38 cellular contexts compared by ENCODE assay signal in the genomic region with DNA sequence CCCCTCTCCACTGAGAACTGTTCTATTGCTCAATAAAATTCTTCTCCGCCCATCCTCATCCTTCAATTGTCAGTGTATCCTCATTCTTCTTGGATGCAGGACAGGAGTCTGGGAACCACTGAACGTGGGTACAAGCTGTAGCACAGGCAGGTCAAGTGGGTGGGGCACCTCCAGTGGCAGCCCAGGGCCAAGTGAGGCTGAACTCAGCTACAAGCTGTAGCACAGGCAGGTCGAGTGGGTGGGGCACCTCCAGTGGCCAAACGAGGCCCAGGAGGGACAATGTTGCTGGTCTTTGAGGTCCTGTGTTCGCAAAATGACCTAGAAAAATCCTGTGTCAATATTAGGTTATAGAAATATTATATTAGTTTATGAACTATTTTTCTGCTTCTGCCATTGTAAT.
"Had no signal": no experiment of that assay in that cellular context is flagged by ENCODE, and none has a peak within 500 bp of the region (broad histone marks: within the 10 kb centered on the region; RNA-seq: fewer than 3 reads in every experiment).

No MANE protein-coding gene starts in this region.

- H3K36me3 Mint-ChIP-seq: activated CD8-positive, alpha-beta memory T cell treated with anti-CD3 and anti-CD28 coated beads, Interleukin-2, amount 10 ng/mL, durations not matched to agents 7 days and 5 days; activated naive CD4-positive, alpha-beta T cell treated with anti-CD3 and anti-CD28 coated beads, Interleukin-2, amount 10 ng/mL, durations not matched to agents 7 days and 5 days; activated naive CD4-positive, alpha-beta T cell treated with anti-CD3 and anti-CD28 coated beads, Interleukin-2, amount 50 U/mL, for 24 hours; activated naive CD8-positive, alpha-beta T cell; activated naive CD8-positive, alpha-beta T cell treated with anti-CD3 and anti-CD28 coated beads, Interleukin-2, amount 10 ng/mL, durations not matched to agents 7 days and 5 days had no signal

- H3K27ac ChIP-seq: ascending aorta, cardiac muscle cell, WERI-Rb-1 had no signal

- DNase-seq: activated CD4-positive, alpha-beta memory T cell treated with anti-CD3 and anti-CD28 coated beads, Interleukin-2, amount 10 ng/mL, durations not matched to agents 7 days and 5 days; activated CD4-positive, alpha-beta T cell treated with anti-CD3 and anti-CD28 coated beads for 1 hour; activated CD4-positive, alpha-beta T cell treated with anti-CD3 and anti-CD28 coated beads for 36 hours; activated CD4-positive, alpha-beta T cell treated with anti-CD3 and anti-CD28 coated beads for 48 hours; activated CD4-positive, alpha-beta T cell treated with anti-CD3 and anti-CD28 coated beads, Interleukin-2, amount 10 ng/mL, durations not matched to agents 7 days and 5 days; activated CD4-positive, alpha-beta T cell treated with anti-CD3 and anti-CD28 coated beads, Interleukin-2, amount 50 U/mL, for 48 hours; activated CD4-positive, CD25-positive, alpha-beta regulatory T cell; activated CD8-positive, alpha-beta memory T cell treated with anti-CD3 and anti-CD28 coated beads for 24 hours; activated CD8-positive, alpha-beta memory T cell treated with anti-CD3 and anti-CD28 coated beads, Interleukin-2, amount 10 ng/mL, durations not matched to agents 7 days and 5 days; activated CD8-positive, alpha-beta memory T cell treated with anti-CD3 and anti-CD28 coated beads, Interleukin-2, amount 50 U/mL, for 48 hours; activated CD8-positive, alpha-beta T cell treated with anti-CD3 and anti-CD28 coated beads, Interleukin-2, amount 10 ng/mL, durations not matched to agents 7 days and 5 days; activated effector memory CD4-positive, alpha-beta T cell treated with Interleukin-2 at 50 U/mL for 16 hours; activated gamma-delta T cell; activated naive CD4-positive, alpha-beta T cell treated with anti-CD3 and anti-CD28 coated beads, Interleukin-2, amount 10 ng/mL, durations not matched to agents 7 days and 5 days; activated naive CD4-positive, alpha-beta T cell treated with Interleukin-2 at 50 U/mL for 16 hours; activated naive CD8-positive, alpha-beta T cell treated with anti-CD3 and anti-CD28 coated beads, Interleukin-2, amount 10 ng/mL, durations not matched to agents 7 days and 5 days; activated naive CD8-positive, alpha-beta T cell treated with anti-CD3 and anti-CD28 coated beads, Interleukin-2, amount 50 U/mL, for 24 hours; activated T-cell treated with anti-CD3 and anti-CD28 coated beads, Interleukin-2, amount 50 U/mL, for 24 hours; activated T-cell treated with anti-CD3 and anti-CD28 coated beads, Interleukin-2, amount 50 U/mL, for 48 hours; amygdala; anterior cingulate cortex; caudate nucleus; cerebellar nuclear complex; T-helper 1 cell; T-helper 2 cell; T-helper 9 cell; WERI-Rb-1 had no signal

- H3K9me3 Mint-ChIP-seq: activated CD4-positive, alpha-beta memory T cell treated with anti-CD3 and anti-CD28 coated beads, Interleukin-2, amount 10 ng/mL, durations not matched to agents 7 days and 5 days; activated naive CD4-positive, alpha-beta T cell treated with anti-CD3 and anti-CD28 coated beads, Interleukin-2, amount 10 ng/mL, durations not matched to agents 7 days and 5 days; T-helper 1 cell treated with Interleukin-12 subunit alpha and Interleukin-12 subunit beta and Interleukin-4 antibody, amounts not matched to agents 30 μg/mL and 1 μg/mL, for 36 hours had no signal

- H3K9me3 ChIP-seq: ascending aorta had no signal

- H3K36me3 ChIP-seq: ascending aorta, cardiac muscle cell, WERI-Rb-1 had no signal

- H3K4me1 Mint-ChIP-seq: activated CD4-positive, alpha-beta memory T cell treated with anti-CD3 and anti-CD28 coated beads, Interleukin-2, amount 10 ng/mL, durations not matched to agents 7 days and 5 days; activated CD4-positive, alpha-beta T cell treated with anti-CD3 and anti-CD28 coated beads for 36 hours; activated CD4-positive, alpha-beta T cell treated with anti-CD3 and anti-CD28 coated beads, Interleukin-2, amount 10 ng/mL, durations not matched to agents 7 days and 5 days; activated CD8-positive, alpha-beta memory T cell treated with anti-CD3 and anti-CD28 coated beads, Interleukin-2, amount 10 ng/mL, durations not matched to agents 7 days and 5 days; activated naive CD4-positive, alpha-beta T cell treated with anti-CD3 and anti-CD28 coated beads, Interleukin-2, amount 10 ng/mL, durations not matched to agents 7 days and 5 days; activated naive CD4-positive, alpha-beta T cell treated with anti-CD3 and anti-CD28 coated beads, Interleukin-2, amount 50 U/mL, for 24 hours; activated naive CD8-positive, alpha-beta T cell treated with anti-CD3 and anti-CD28 coated beads, Interleukin-2, amount 10 ng/mL, durations not matched to agents 7 days and 5 days; activated naive CD8-positive, alpha-beta T cell treated with anti-CD3 and anti-CD28 coated beads, Interleukin-2, amount 50 U/mL, for 24 hours; brain; central memory CD8-positive, alpha-beta T cell; WTC11 had no signal

- H3K4me1 ChIP-seq: ascending aorta had no signal

- H3K4me3 ChIP-seq: ascending aorta, cardiac muscle cell had no signal

- H3K27me3 ChIP-seq: ascending aorta, cardiac muscle cell had no signal

- H3K4me3 Mint-ChIP-seq: activated CD4-positive, alpha-beta memory T cell treated with anti-CD3 and anti-CD28 coated beads, Interleukin-2, amount 10 ng/mL, durations not matched to agents 7 days and 5 days; activated CD4-positive, alpha-beta T cell treated with anti-CD3 and anti-CD28 coated beads for 36 hours; activated CD4-positive, alpha-beta T cell treated with anti-CD3 and anti-CD28 coated beads, Interleukin-2, amount 10 ng/mL, durations not matched to agents 7 days and 5 days; activated CD8-positive, alpha-beta memory T cell treated with anti-CD3 and anti-CD28 coated beads, Interleukin-2, amount 10 ng/mL, durations not matched to agents 7 days and 5 days; activated CD8-positive, alpha-beta T cell treated with anti-CD3 and anti-CD28 coated beads, Interleukin-2, amount 10 ng/mL, durations not matched to agents 7 days and 5 days; activated naive CD4-positive, alpha-beta T cell treated with anti-CD3 and anti-CD28 coated beads, Interleukin-2, amount 10 ng/mL, durations not matched to agents 7 days and 5 days; activated naive CD4-positive, alpha-beta T cell treated with anti-CD3 and anti-CD28 coated beads, Interleukin-2, amount 50 U/mL, for 24 hours; activated naive CD8-positive, alpha-beta T cell; activated naive CD8-positive, alpha-beta T cell treated with anti-CD3 and anti-CD28 coated beads, Interleukin-2, amount 10 ng/mL, durations not matched to agents 7 days and 5 days; activated naive CD8-positive, alpha-beta T cell treated with anti-CD3 and anti-CD28 coated beads, Interleukin-2, amount 50 U/mL, for 24 hours; activated T-cell treated with anti-CD3 and anti-CD28 coated beads, Interleukin-2, amount 50 U/mL, for 24 hours; brain; central memory CD8-positive, alpha-beta T cell; T-helper 1 cell treated with Interleukin-12 subunit alpha and Interleukin-12 subunit beta and Interleukin-4 antibody, amounts not matched to agents 30 μg/mL and 1 μg/mL, for 36 hours; T-helper 2 cell treated with Interferon-gamma antibody and Interleukin-4, amounts not matched to agents 5 μg/mL and 100 μg/mL, for 36 hours; WTC11 had no signal

- H3K27ac Mint-ChIP-seq: activated CD4-positive, alpha-beta memory T cell treated with anti-CD3 and anti-CD28 coated beads, Interleukin-2, amount 10 ng/mL, durations not matched to agents 7 days and 5 days; activated CD4-positive, alpha-beta T cell treated with anti-CD3 and anti-CD28 coated beads for 36 hours; activated CD4-positive, alpha-beta T cell treated with anti-CD3 and anti-CD28 coated beads, Interleukin-2, amount 10 ng/mL, durations not matched to agents 7 days and 5 days; activated CD8-positive, alpha-beta memory T cell treated with anti-CD3 and anti-CD28 coated beads, Interleukin-2, amount 10 ng/mL, durations not matched to agents 7 days and 5 days; activated CD8-positive, alpha-beta T cell treated with anti-CD3 and anti-CD28 coated beads, Interleukin-2, amount 10 ng/mL, durations not matched to agents 7 days and 5 days; activated naive CD4-positive, alpha-beta T cell treated with anti-CD3 and anti-CD28 coated beads, Interleukin-2, amount 10 ng/mL, durations not matched to agents 7 days and 5 days; activated naive CD4-positive, alpha-beta T cell treated with anti-CD3 and anti-CD28 coated beads, Interleukin-2, amount 50 U/mL, for 24 hours; activated naive CD8-positive, alpha-beta T cell; activated naive CD8-positive, alpha-beta T cell treated with anti-CD3 and anti-CD28 coated beads, Interleukin-2, amount 10 ng/mL, durations not matched to agents 7 days and 5 days; activated naive CD8-positive, alpha-beta T cell treated with anti-CD3 and anti-CD28 coated beads, Interleukin-2, amount 50 U/mL, for 24 hours; activated T-cell treated with anti-CD3 and anti-CD28 coated beads, Interleukin-2, amount 50 U/mL, for 24 hours; activated T-helper 2 cell treated with anti-CD3 and anti-CD28 coated beads, Interferon-gamma antibody, Interleukin-2, Interleukin-4, amounts not matched to agents 10 μg/mL and 5 μg/mL and 100 μg/mL, durations not matched to agents 14 hours and 24 hours and 36 hours; brain; T-helper 1 cell treated with Interleukin-12 subunit alpha and Interleukin-12 subunit beta and Interleukin-4 antibody, amounts not matched to agents 30 μg/mL and 1 μg/mL, for 36 hours; T-helper 2 cell treated with Interferon-gamma antibody and Interleukin-4, amounts not matched to agents 5 μg/mL and 100 μg/mL, for 36 hours; WTC11 had no signal

- ATAC-seq: activated CD4-positive, alpha-beta T cell treated with anti-CD3 and anti-CD28 coated beads for 36 hours; activated CD4-positive, CD25-positive, alpha-beta regulatory T cell treated with anti-CD3 and anti-CD28 coated beads, Interleukin-2, amount 50 U/mL, for 24 hours; activated CD8-positive, alpha-beta memory T cell treated with anti-CD3 and anti-CD28 coated beads, Interleukin-2, amount 10 ng/mL, durations not matched to agents 7 days and 5 days; activated CD8-positive, alpha-beta T cell treated with anti-CD3 and anti-CD28 coated beads, Interleukin-2, amount 10 ng/mL, durations not matched to agents 7 days and 5 days; activated naive CD8-positive, alpha-beta T cell treated with anti-CD3 and anti-CD28 coated beads, Interleukin-2, amount 50 U/mL, for 24 hours; WTC11 had no signal
